12 cellular contexts compared by ENCODE assay signal in genomic region chr9:36092014-36092413, GRCh38. TPM values are rescaled to one million over a fixed set of nuclear protein-coding genes. Genes with fewer than 3 reads are reported as not detected.
DNase-seq lines count a peak whose midpoint lies in the region; ATAC-seq and TF ChIP-seq lines count a peak whose summit lies in the region.
"Had no signal": no experiment of that assay in that cellular context is flagged by ENCODE, and none has a peak within 500 bp of the region (broad histone marks: within the 10 kb centered on the region; RNA-seq: fewer than 3 reads in every experiment).

No MANE protein-coding gene starts in this region.

- no peaks in the 10 kb centered on the region for H3K9me3 ChIP-seq in CD4-positive, alpha-beta T cell (ENCODE audit: control insufficient read depth, low read length)
- peaks cover 0 to 2% (median 0%) of the 10 kb centered on the region in 12 donors for H3K9me3 ChIP-seq in heart left ventricle

- no peak overlapping the region for H3K4me3 ChIP-seq in heart left ventricle

- no peak for TF ChIP-seq POLR2A in heart left ventricle (IDR thresholded peaks at IDR 0.05)

- TF ChIP-seq CTCF in CD4-positive, alpha-beta T cell (IDR thresholded peaks at IDR 0.05) = no peak
- TF ChIP-seq CTCF in natural killer cell (IDR thresholded peaks at IDR 0.05) (no peak), heart left ventricle (IDR thresholded peaks at IDR 0.05) (no peak)

- no peak overlapping the region for H3K27ac ChIP-seq in CD4-positive, alpha-beta T cell (ENCODE audit: low read depth, low read length)
- peak overlapping the region in 3 of 12 donors; percentile 25 to 84 (median 36) for H3K27ac ChIP-seq in heart left ventricle

- no peak for ATAC-seq in CD4-positive, alpha-beta T cell (ENCODE audit: poor library complexity)
- ATAC-seq in central memory CD8-positive, alpha-beta T cell (replicated peaks; ENCODE audit: extremely low read depth, poor library complexity, severe bottlenecking) = no peak
- no peak for ATAC-seq in natural killer cell
- ATAC-seq in HG03565 (IDR thresholded peaks at IDR 0.05; ENCODE audit: unreplicated experiment) = no peak
- no peak for ATAC-seq in heart left ventricle

- POLR2A ChIA-PET in CD4-positive, alpha-beta T cell (lab: Charles Lee) = interaction anchor here (0.9 to 1.4 kb wide), 2 partner anchors 17 to 48 kb away, joined by 3 read pairs; no protein-coding TSS in a partner anchor

- DNase-seq in CD4-positive, alpha-beta T cell = no peak
- DNase-seq in central memory CD8-positive, alpha-beta T cell (ENCODE audit: low spot score in 2 of 2) = no peak
- DNase-seq in natural killer cell = no peak
- DNase-seq in activated effector memory CD4-positive, alpha-beta T cell treated with anti-CD3 and anti-CD28 coated beads, Interleukin-2, amount 50 U/mL, for 16 hours = no peak
- DNase-seq in posterior cingulate gyrus = no peak
- no peak for DNase-seq in heart left ventricle
- DNase-seq: GF-D8, islet precursor cell had no signal

- H3K4me1 ChIP-seq in heart left ventricle = peaks cover 0 to 31% (median 11%) of the 10 kb centered on the region in 12 donors

- no peaks in the 10 kb centered on the region for H3K27me3 Mint-ChIP-seq in CD4-positive, alpha-beta T cell
- H3K27me3 Mint-ChIP-seq in IgD-negative memory B cell (no peaks in the 10 kb centered on the region), natural killer cell (ENCODE audit: low read depth in 2 of 2) (no peaks in the 10 kb centered on the region)
- no peaks in the 10 kb centered on the region for H3K27me3 Mint-ChIP-seq in central memory CD8-positive, alpha-beta T cell
- H3K27me3 Mint-ChIP-seq: activated T-cell treated with anti-CD3 and anti-CD28 coated beads, Interleukin-2, amount 50 U/mL, for 24 hours; brain had no signal

- CTCF ChIA-PET in CD4-positive, alpha-beta T cell (lab: Charles Lee) = interaction anchor here (1.7 kb wide), 1 partner anchor 11 kb away, joined by 8 read pairs; no protein-coding TSS in a partner anchor

- H3K36me3 ChIP-seq in heart left ventricle = peaks cover 0 to 6% (median 0%) of the 10 kb centered on the region in 9 donors

- H3K36me3 Mint-ChIP-seq in CD4-positive, alpha-beta T cell (ENCODE audit: low read depth) = peaks cover 9% of the 10 kb centered on the region
- H3K36me3 Mint-ChIP-seq in IgD-negative memory B cell (no peaks in the 10 kb centered on the region), natural killer cell (no peaks in the 10 kb centered on the region)
- peaks cover 4% of the 10 kb centered on the region for H3K36me3 Mint-ChIP-seq in central memory CD8-positive, alpha-beta T cell (ENCODE audit: insufficient read depth)

- peaks cover 12% of the 10 kb centered on the region for H3K4me1 Mint-ChIP-seq in CD4-positive, alpha-beta T cell (ENCODE audit: low read depth)
- peaks cover 12 to 16% (median 14%) of the 10 kb centered on the region in 3 donors for H3K4me1 Mint-ChIP-seq in IgD-negative memory B cell
- peaks cover 12% of the 10 kb centered on the region for H3K4me1 Mint-ChIP-seq in central memory CD8-positive, alpha-beta T cell
- peaks cover 13 to 15% of the 10 kb centered on the region in 2 donors for H3K4me1 Mint-ChIP-seq in natural killer cell
- H3K4me1 Mint-ChIP-seq: brain had no signal

- intact Hi-C loops in CD4-positive, alpha-beta T cell (cut with DNase I, micrococcal nuclease) = no loop called here
- intact Hi-C loops in natural killer cell (cut with micrococcal nuclease) (no loop called here), posterior cingulate gyrus (cut with DNase I) (no loop called here), heart left ventricle (cut with DNase I) (loop anchor here in 1 of 10 donors (10.0 kb wide), 1 partner anchor 243 kb away; no protein-coding TSS in a partner anchor)

- H3K27ac Mint-ChIP-seq in CD4-positive, alpha-beta T cell = peak overlapping the region; percentile 0
- H3K27ac Mint-ChIP-seq in IgD-negative memory B cell = peak overlapping the region in 2 of 3 donors; percentile 37 to 82
- peak overlapping the region; percentile 85 for H3K27ac Mint-ChIP-seq in central memory CD8-positive, alpha-beta T cell (ENCODE audit: low read depth)
- H3K27ac Mint-ChIP-seq in natural killer cell = peak overlapping the region; percentile 88 to 91

- 72 to 84% (median 80%) methylated on average over 1 of the region's 1 CpG for WGBS in heart left ventricle, 4 donors

- no peaks in the 10 kb centered on the region for H3K9me3 Mint-ChIP-seq in CD4-positive, alpha-beta T cell
- peaks cover 0 to under 1% (median 0%) of the 10 kb centered on the region in 3 donors for H3K9me3 Mint-ChIP-seq in IgD-negative memory B cell
- H3K9me3 Mint-ChIP-seq in central memory CD8-positive, alpha-beta T cell = peaks cover 6% of the 10 kb centered on the region
- no peaks in the 10 kb centered on the region for H3K9me3 Mint-ChIP-seq in natural killer cell
- H3K9me3 Mint-ChIP-seq: brain had no signal

- H3K4me3 Mint-ChIP-seq in CD4-positive, alpha-beta T cell = no peak overlapping the region
- H3K4me3 Mint-ChIP-seq in IgD-negative memory B cell = peak overlapping the region in 1 of 4 donors; percentile 43
- peak overlapping the region; percentile 0 for H3K4me3 Mint-ChIP-seq in central memory CD8-positive, alpha-beta T cell
- H3K4me3 Mint-ChIP-seq in natural killer cell = no peak overlapping the region
- H3K4me3 Mint-ChIP-seq: activated T-cell treated with anti-CD3 and anti-CD28 coated beads, Interleukin-2, amount 50 U/mL, for 24 hours; brain had no signal

- H3K27me3 ChIP-seq in CD4-positive, alpha-beta T cell (ENCODE audit: control insufficient read depth, insufficient read depth, low read length) = no peaks in the 10 kb centered on the region
- no peaks in the 10 kb centered on the region for H3K27me3 ChIP-seq in heart left ventricle

RNA-seq across cellular contexts. Expression of gene GLIPR2, which starts 44.5 kb away (rescaled TPM):
- 10 to 100 TPM; 13.6 to 13.7 TPM for total RNA-seq in CD4-positive, alpha-beta T cell
- polyA plus RNA-seq in IgD-negative memory B cell (36.2 TPM), heart left ventricle (10 to 100 TPM in 1 of 2 donors, 1 to 10 TPM in 1; 4.9 to 15.2 TPM)
- total RNA-seq in natural killer cell (100 to 1,000 TPM; 124 to 135 (median 125) TPM), heart left ventricle (10 to 100 TPM in 3 of 9 donors, 1 to 10 TPM in 6; 4.7 to 33.0 (median 7.6) TPM)

RNA-seq across cellular contexts. Expression of gene RECK, which starts 55.3 kb away (rescaled TPM):
- total RNA-seq in CD4-positive, alpha-beta T cell = 1 to 10 TPM; 9.3 to 9.8 TPM
- 5.3 TPM for polyA plus RNA-seq in IgD-negative memory B cell
- total RNA-seq in natural killer cell = 10 to 100 TPM in 1 of 3 donors, 1 to 10 TPM in 2; 7.4 to 10.3 (median 8.0) TPM
- total RNA-seq in heart left ventricle = 10 to 100 TPM in 1 of 9 donors, 1 to 10 TPM in 8; 3.1 to 10.2 (median 4.9) TPM
- 1 to 10 TPM; 2.5 to 3.7 TPM for polyA plus RNA-seq in heart left ventricle

Comparison
In these comparisons a context has a peak if more than half of its experiments do, and no peak if none do; other contexts are left out.
1. H3K27ac Mint-ChIP-seq: peak in every context shown above with its lines; median percentile 90 in natural killer cell; 85 in central memory CD8-positive, alpha-beta T cell; 60 in IgD-negative memory B cell; 0 in CD4-positive, alpha-beta T cell.